9 cellular contexts compared by ENCODE assay signal in the genomic region with DNA sequence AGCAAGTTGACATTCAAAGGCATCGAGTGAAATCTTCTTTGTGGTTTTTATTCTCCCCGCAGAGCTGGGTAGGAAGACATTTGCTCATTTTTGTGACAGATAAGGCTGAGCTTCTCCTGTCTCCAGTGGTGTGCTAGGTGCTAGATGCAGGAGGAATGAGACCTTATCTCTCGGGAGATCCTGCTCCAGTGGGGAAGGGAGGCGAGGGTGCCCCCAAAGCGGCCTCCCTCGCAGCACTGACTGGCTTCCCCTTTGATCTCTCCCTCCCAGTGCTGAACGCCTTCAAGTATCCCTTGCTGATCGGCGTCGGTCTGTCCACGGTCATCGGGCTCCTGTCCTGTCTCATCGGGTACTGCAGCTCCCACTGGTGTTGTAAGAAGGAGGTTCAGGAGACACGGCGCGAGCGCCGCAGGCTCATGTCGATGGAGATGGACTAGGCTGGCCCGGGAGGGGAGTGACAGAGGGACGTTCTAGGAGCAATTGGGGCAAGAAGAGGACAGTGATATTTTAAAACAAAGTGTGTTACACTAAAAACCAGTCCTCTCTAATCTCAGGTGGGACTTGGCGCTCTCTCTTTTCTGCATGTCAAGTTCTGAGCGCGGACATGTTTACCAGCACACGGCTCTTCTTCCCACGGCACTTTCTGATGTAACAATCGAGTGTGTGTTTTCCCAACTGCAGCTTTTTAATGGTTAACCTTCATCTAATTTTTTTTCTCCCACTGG. TPM values are rescaled to one million over a fixed set of nuclear protein-coding genes. Genes with fewer than 3 reads are reported as not detected.
DNase-seq lines count a peak whose midpoint lies in the region; ATAC-seq and TF ChIP-seq lines count a peak whose summit lies in the region.
"Had no signal": no experiment of that assay in that cellular context is flagged by ENCODE, and none has a peak within 500 bp of the region (broad histone marks: within the 10 kb centered on the region; RNA-seq: fewer than 3 reads in every experiment).

No MANE protein-coding gene starts in this region.

- H3K27me3 ChIP-seq in neuronal stem cell (ENCODE audit: control insufficient read depth in 3 of 3, insufficient read depth in 3 of 3, low read depth in 1 of 3, low read length in 3 of 3), result no peaks in the 10 kb centered on the region
- H3K27me3 ChIP-seq in right atrium auricular region, result no peaks in the 10 kb centered on the region

- CTCF ChIA-PET in WTC11 (lab: Charles Lee), result interaction anchor here (0.6 to 1.3 kb wide), 4 partner anchors 9 to 412 kb away, joined by 3 to 4 read pairs (median 4); no protein-coding TSS in a partner anchor

- no peak overlapping the region for H3K27ac ChIP-seq in neuronal stem cell (replicated peaks; ENCODE audit: low read length)
- H3K27ac ChIP-seq in right atrium auricular region, result peak overlapping the region in 1 of 2 donors; percentile 58

- H3K4me1 ChIP-seq in neuronal stem cell (ENCODE audit: control insufficient read depth in 2 of 2, insufficient read depth in 1 of 2, low read depth in 1 of 2, low read length in 2 of 2) (peaks cover 0 to 4% of the 10 kb centered on the region in 2 donors), right atrium auricular region (peaks cover 0 to 60% of the 10 kb centered on the region in 2 donors)

- H3K36me3 Mint-ChIP-seq in CD14-positive monocyte (no peaks in the 10 kb centered on the region), WTC11 (peaks cover 29% of the 10 kb centered on the region)

- TF ChIP-seq CTCF in CD14-positive monocyte (IDR thresholded peaks at IDR 0.05), result no peak
- no peak for TF ChIP-seq CTCF in WTC11 (IDR thresholded peaks at IDR 0.05)
- TF ChIP-seq CTCF in right atrium auricular region (IDR thresholded peaks at IDR 0.05), result no peak

- no peak overlapping the region for H4K8ac ChIP-seq in neuronal stem cell (ENCODE audit: low read depth, low read length)

- intact Hi-C loops in CD14-positive monocyte (cut with micrococcal nuclease), result loop anchor here in 1 of 2 donors (10.0 kb wide), 1 partner anchor 68 kb away; no protein-coding TSS in a partner anchor

- H3K14ac ChIP-seq in neuronal stem cell (ENCODE audit: low read length), result no peak overlapping the region

- H2BK5ac ChIP-seq in neuronal stem cell (ENCODE audit: low read length), result no peak overlapping the region

- H3K27ac Mint-ChIP-seq in CD14-positive monocyte, result peak overlapping the region in 4 of 7 donors; percentile 13 to 43 (median 32)
- peak overlapping the region; percentile 13; the same call in 1 of the 2 replicates for H3K27ac Mint-ChIP-seq in WTC11

- DNase-seq in CD14-positive monocyte (ENCODE audit: low spot score) (no peak), WTC11 (ENCODE audit: low spot score) (peak; percentile 24), neuronal stem cell (ENCODE audit: low spot score) (no peak), NCI-H1930 (lab: John Stamatoyannopoulos, UW) (no peak), right atrium auricular region (ENCODE audit: low spot score) (no peak)
- DNase-seq in activated naive CD4-positive, alpha-beta T cell (lab: John Stamatoyannopoulos, UW), result peak in 3 of 4 experiments; percentile 23 to 39 (median 26)
- DNase-seq: dermis blood vessel endothelial cell had no signal

- ATAC-seq in WTC11 (peak; percentile 44), HG03565 (IDR thresholded peaks at IDR 0.05; ENCODE audit: unreplicated experiment) (no peak), GM18498 (IDR thresholded peaks at IDR 0.05; ENCODE audit: unreplicated experiment) (no peak)

- H3K4ac ChIP-seq in neuronal stem cell (ENCODE audit: low read length), result no peak overlapping the region

- peak overlapping the region; percentile 74 for H3K23ac ChIP-seq in neuronal stem cell (ENCODE audit: low read depth, low read length, poor library complexity)

- no peaks in the 10 kb centered on the region for H3K79me1 ChIP-seq in neuronal stem cell (ENCODE audit: low read depth, low read length)

- H3K4me3 ChIP-seq in neuronal stem cell (ENCODE audit: low read length in 2 of 2), result no peak overlapping the region
- H3K4me3 ChIP-seq in right atrium auricular region, result no peak overlapping the region

- H3K4me3 Mint-ChIP-seq in CD14-positive monocyte (peak overlapping the region; percentile 60 to 75), WTC11 (no peak overlapping the region)

- H2BK120ac ChIP-seq in neuronal stem cell (ENCODE audit: low read depth, low read length), result no peak overlapping the region

- H3K18ac ChIP-seq in neuronal stem cell (ENCODE audit: low read length), result no peak overlapping the region

- peaks cover 52% of the 10 kb centered on the region for H3K4me1 Mint-ChIP-seq in CD14-positive monocyte
- peaks cover 33% of the 10 kb centered on the region for H3K4me1 Mint-ChIP-seq in WTC11

- H2AK5ac ChIP-seq in neuronal stem cell (ENCODE audit: low read depth, low read length), result no peak overlapping the region

- no peak overlapping the region for H2BK12ac ChIP-seq in neuronal stem cell (ENCODE audit: low read length)

- H3K9me3 ChIP-seq in neuronal stem cell (replicated peaks in 1 of 2; ENCODE audit: control insufficient read depth in 2 of 2, insufficient read depth in 1 of 2, low read depth in 1 of 2, low read length in 2 of 2) (peaks cover 0 to 4% of the 10 kb centered on the region in 2 donors), right atrium auricular region (no peaks in the 10 kb centered on the region)

- H3K9me3 Mint-ChIP-seq in CD14-positive monocyte, result no peaks in the 10 kb centered on the region
- H3K9me3 Mint-ChIP-seq in WTC11, result no peaks in the 10 kb centered on the region

- no peak overlapping the region for H3K4me2 ChIP-seq in neuronal stem cell (ENCODE audit: insufficient read depth, low read length, poor library complexity, severe bottlenecking)

- POLR2A ChIA-PET in WTC11 (lab: Charles Lee), result no interaction called here

- no peak overlapping the region for H4K91ac ChIP-seq in neuronal stem cell (ENCODE audit: low read depth, low read length, poor library complexity)

- H3K27me3 Mint-ChIP-seq in CD14-positive monocyte (ENCODE audit: low read depth in 3 of 3) (peaks cover 0 to 12% (median 3%) of the 10 kb centered on the region in 3 donors), WTC11 (ENCODE audit: low read depth) (no peaks in the 10 kb centered on the region)

- no peak overlapping the region for H2BK15ac ChIP-seq in neuronal stem cell (ENCODE audit: low read length)

- no CpG with 5 or more reads among the region's 27 CpGs for WGBS in neuronal stem cell (ENCODE audit: extremely low coverage in 2 of 2, insufficient read length in 2 of 2, insufficient replicate concordance in 1 of 2), 2 donors

- H2AFZ ChIP-seq in neuronal stem cell (ENCODE audit: low read length), result no peak overlapping the region

- no peak overlapping the region for H3K9ac ChIP-seq in neuronal stem cell (ENCODE audit: low read depth, low read length, poor library complexity)

- H3K36me3 ChIP-seq in neuronal stem cell (replicated peaks in 1 of 2; ENCODE audit: control insufficient read depth in 2 of 2, insufficient read depth in 2 of 2, low read length in 2 of 2) (peaks cover 2 to 65% of the 10 kb centered on the region in 2 donors), right atrium auricular region (peaks cover 11% of the 10 kb centered on the region)

TF ChIP-seq in WTC11, 78 proteins besides CTCF, POLR2A, EP300 and RAD21:
- no peak for TF ChIP-seq NR3C1 (CRISPR knock-in tag; conservative IDR thresholded peaks at IDR 0.05; ENCODE audit: low read depth)
- TF ChIP-seq ELF4 (CRISPR knock-in tag; IDR thresholded peaks at IDR 0.05; ENCODE audit: low read depth), result no peak
- TF ChIP-seq JAZF1 (CRISPR knock-in tag; IDR thresholded peaks at IDR 0.05), result no peak
- no peak for TF ChIP-seq OVOL2 (CRISPR knock-in tag; IDR thresholded peaks at IDR 0.05; ENCODE audit: borderline replicate concordance)
- TF ChIP-seq HMGXB4 (CRISPR knock-in tag; IDR thresholded peaks at IDR 0.05), result no peak
- TF ChIP-seq ZBTB21 (CRISPR knock-in tag; IDR thresholded peaks at IDR 0.05; ENCODE audit: borderline replicate concordance), result no peak
- TF ChIP-seq CREM (CRISPR knock-in tag; IDR thresholded peaks at IDR 0.05), result no peak
- TF ChIP-seq ZNF121 (CRISPR knock-in tag; IDR thresholded peaks at IDR 0.05), result no peak
TF ChIP-seq in WTC11: peak in this region for 0.

RNA-seq across cellular contexts. Expression of gene CD101, which starts 14.9 kb away (rescaled TPM):
- polyA plus RNA-seq in CD14-positive monocyte, result 100 to 1,000 TPM in 1 of 2 donors, 10 to 100 TPM in 1; 54.7 to 101 TPM
- total RNA-seq in WTC11 (2021), result 1.3 to 1.6 TPM (median 1.4 TPM) in 3 replicates
- 0.66 TPM for polyA plus RNA-seq in neuronal stem cell (2013, experiment 1 of 2)
- 0.43 TPM for polyA plus RNA-seq in neuronal stem cell (2013, experiment 2 of 2)
- 1 to 10 TPM in 1 of 2 donors, under 1 TPM in 1; 0.11 to 1.3 TPM for total RNA-seq in right atrium auricular region

Comparison
In these comparisons a context has a peak if more than half of its experiments do, and no peak if none do; other contexts are left out.
1. DNase-seq: peak in WTC11 (single experiment) and activated naive CD4-positive, alpha-beta T cell (3 of 4); none in CD14-positive monocyte (single experiment), neuronal stem cell (single experiment), NCI-H1930 (0 of 2) and right atrium auricular region (single experiment).